20 cellular contexts compared by ENCODE assay signal in genomic region chr1:15899266-15899665, GRCh38. TPM values are rescaled to one million over a fixed set of nuclear protein-coding genes. Genes with fewer than 3 reads are reported as not detected.
DNase-seq lines count a peak whose midpoint lies in the region; ATAC-seq, FAIRE-seq and TF ChIP-seq lines count a peak whose summit lies in the region.
"Had no signal": no experiment of that assay in that cellular context is flagged by ENCODE, and none has a peak within 500 bp of the region (broad histone marks: within the 10 kb centered on the region; RNA-seq: fewer than 3 reads in every experiment).

No MANE protein-coding gene starts in this region.

- no peak overlapping the region for H4K8ac ChIP-seq in H9 (replicated peaks; ENCODE audit: insufficient read length, low read depth, low read length)
- 0 out of 2 replicates have a peak overlapping the region, but pooled peaks have one; percentile 0 for H4K8ac ChIP-seq in H1 (ENCODE audit: extremely low read depth, insufficient read depth, low read length)

- H2AK5ac ChIP-seq in H9 (ENCODE audit: insufficient read length, low read length) = no peak overlapping the region
- H2AK5ac ChIP-seq in H1 (ENCODE audit: low read depth, low read length) = no peak overlapping the region

- H4K91ac ChIP-seq in H9 (ENCODE audit: insufficient read length, low read depth, low read length) (no peak overlapping the region), H1 (replicated peaks; ENCODE audit: insufficient read length, low read length) (no peak overlapping the region)

- H3K4me3 Mint-ChIP-seq in H9 (no peak overlapping the region), osteocyte (ENCODE audit: unreplicated experiment) (no peak overlapping the region)
- H3K4me3 Mint-ChIP-seq: CD8-positive, alpha-beta memory T cell had no signal

- H3K9me3 ChIP-seq in H9 (ENCODE audit: control insufficient read depth, low read depth, low read length) (no peaks in the 10 kb centered on the region), H1 (ENCODE audit: insufficient read depth in 2 of 2, low read depth in 1 of 2, low read length in 1 of 2) (no peaks in the 10 kb centered on the region)

- H3K27ac ChIP-seq in H9 (ENCODE audit: insufficient read length, low read depth, low read length) (no peak overlapping the region), H1 (ENCODE audit: low read depth, low read length) (no peak overlapping the region)

- H3K23me2 ChIP-seq in H9 (ENCODE audit: insufficient read length, low read depth, low read length, poor library complexity, severe bottlenecking) (no peaks in the 10 kb centered on the region), H1 (ENCODE audit: low read depth, low read length) (no peaks in the 10 kb centered on the region)

- no peak for TF ChIP-seq POLR2A in H1 (IDR thresholded peaks at IDR 0.05; ENCODE audit: control extremely low read depth in 1 of 2, low read depth in 2 of 2, low read length in 2 of 2)

- intact Hi-C loops in Right ventricle myocardium superior (cut with DNase I) (no loop called here), cardiac septum (cut with DNase I) (no loop called here)

- peaks cover 9 to 23% of the 10 kb centered on the region in 2 experiments for H3K4me1 Mint-ChIP-seq in H9
- peaks cover 28% of the 10 kb centered on the region for H3K4me1 Mint-ChIP-seq in osteocyte (ENCODE audit: unreplicated experiment)

- POLR2A ChIA-PET in H1 (lab: Charles Lee; ENCODE audit: partially characterized antibody) = interaction anchor here (1.0 to 1.6 kb wide), 2 partner anchors 13 to 138 kb away, joined by 3 read pairs; no protein-coding TSS in a partner anchor

- no peak for FAIRE-seq in H1 (lab: Jason Lieb, UNC)

- 0 out of 8 replicates have a peak, but pooled peaks cover 0 to 3% (median 0%) of the 10 kb centered on the region in 4 experiments for H3K36me3 ChIP-seq in H1 (ENCODE audit: control insufficient read depth in 2 of 4, insufficient read depth in 4 of 4, low read length in 3 of 4)

- no peak for TF ChIP-seq RAD21 in H1 (IDR thresholded peaks at IDR 0.05 in 1 of 2, conservative IDR thresholded peaks at IDR 0.05 in 1 of 2; ENCODE audit: low read depth in 2 of 2, low read length in 2 of 2)

- TF ChIP-seq CTCF in H9 (conservative IDR thresholded peaks at IDR 0.05) (no peak), H1 (IDR thresholded peaks at IDR 0.05; ENCODE audit: control extremely low read depth in 1 of 3, insufficient read depth in 1 of 3, low read depth in 1 of 3, low read length in 3 of 3) (no peak), osteocyte (IDR thresholded peaks at IDR 0.05) (no peak)

- H3K56ac ChIP-seq in H9 (ENCODE audit: insufficient read length, low read depth, low read length) (no peak overlapping the region), H1 (replicated peaks; ENCODE audit: insufficient read length, low read depth, low read length) (no peak overlapping the region)

- WGBS in H9 (ENCODE audit: extremely low coverage, insufficient read length, low lambda C conversion rate) = no CpG with 5 or more reads among the region's 9 CpGs
- 91% methylated on average over 9 of the region's 9 CpGs; no CpG with 5 or more reads in 1 of the 2 experiments for WGBS in H1 (ENCODE audit: extremely low coverage in 1 of 2, insufficient coverage in 1 of 2, insufficient read length in 1 of 2, insufficient replicate concordance in 2 of 2, low coverage in 1 of 2, low lambda C conversion rate in 2 of 2, missing lambda C conversion rate in 1 of 2), 2 experiments

- H2BK20ac ChIP-seq in H9 (ENCODE audit: low read depth, low read length, poor library complexity, severe bottlenecking) (no peak overlapping the region), H1 (ENCODE audit: low read length) (no peak overlapping the region)

- H2BK5ac ChIP-seq in H9 (ENCODE audit: insufficient read length, low read length) (no peak overlapping the region), H1 (ENCODE audit: low read depth, low read length) (0 out of 2 replicates have a peak overlapping the region, but pooled peaks have one; percentile 1)

- H3K27me3 ChIP-seq in H9 (ENCODE audit: insufficient read depth, low read length) = no peaks in the 10 kb centered on the region
- no peaks in the 10 kb centered on the region for H3K27me3 ChIP-seq in H1 (replicated peaks in 1 of 4; ENCODE audit: control insufficient read depth in 3 of 4, extremely low read depth in 1 of 4, insufficient read depth in 3 of 4, low read length in 3 of 4)

- TF ChIP-seq EP300 in H1 (IDR thresholded peaks at IDR 0.05; ENCODE audit: borderline replicate concordance in 1 of 2, low read depth in 2 of 2, low read length in 2 of 2) = no peak

- no peak overlapping the region for H4K5ac ChIP-seq in H9 (ENCODE audit: insufficient read length, low read depth, low read length)
- no peak overlapping the region for H4K5ac ChIP-seq in H1 (ENCODE audit: insufficient read length, low read depth, low read length)

- H3K18ac ChIP-seq in H9 (ENCODE audit: insufficient read length, low read depth, low read length) = no peak overlapping the region
- H3K18ac ChIP-seq in H1 (ENCODE audit: extremely low read depth, low read length) = no peak overlapping the region

- H2BK15ac ChIP-seq in H9 (ENCODE audit: low read depth, low read length) (no peak overlapping the region), H1 (ENCODE audit: low read length) (no peak overlapping the region)

- no peak overlapping the region for H2AFZ ChIP-seq in H9 (ENCODE audit: low read length)
- H2AFZ ChIP-seq in H1 (ENCODE audit: low read length) = no peak overlapping the region

- H3K4me3 ChIP-seq in H1 (ENCODE audit: extremely low read depth in 1 of 4, insufficient read depth in 2 of 4, low read depth in 3 of 4, low read length in 4 of 4) = no peak overlapping the region

- DNase-seq in Right ventricle myocardium superior (no peak), cardiac septum (ENCODE audit: low spot score) (no peak), H9 (no peak), H1 (ENCODE audit: low read depth in 1 of 2, low spot score in 2 of 2) (no peak), osteocyte (ENCODE audit: extremely low spot score, unreplicated experiment) (no peak), COLO829 (ENCODE audit: low spot score) (no peak), G401 (ENCODE audit: low spot score) (no peak), DMS79 (lab: John Stamatoyannopoulos, UW) (no peak)
- DNase-seq: C1 segment of cervical spinal cord; CD8-positive, alpha-beta memory T cell; DMS79 treated with DMSO at 0.1 percent for 48 hours; HCEC 1CT; NCI-H1105; NCI-H2081; NCI-H2227 treated with DMSO at 0.1 percent for 48 hours; NCI-H510A treated with DMSO at 0.1 percent for 48 hours; NCI-H774; OCI-M1; SIG-M5 had no signal

- H3K27me3 Mint-ChIP-seq in H9 (ENCODE audit: low read depth) (no peaks in the 10 kb centered on the region), osteocyte (ENCODE audit: unreplicated experiment) (no peaks in the 10 kb centered on the region)
- H3K27me3 Mint-ChIP-seq: CD8-positive, alpha-beta memory T cell had no signal

- H3K23ac ChIP-seq in H9 (ENCODE audit: insufficient read length, low read depth, low read length) (no peak overlapping the region), H1 (ENCODE audit: insufficient read length) (no peak overlapping the region)

- H3T11ph ChIP-seq in H9 (ENCODE audit: low read length) = no peak overlapping the region

- CTCF ChIA-PET in H1 (lab: Charles Lee; ENCODE audit: partially characterized antibody) = interaction anchor here (0.5 to 0.9 kb wide), 4 partner anchors 11 to 112 kb away, joined by 3 read pairs; no protein-coding TSS in a partner anchor

- H3K4me2 ChIP-seq in H9 (ENCODE audit: insufficient read depth, insufficient read length, low read length) (no peak overlapping the region), H1 (ENCODE audit: insufficient read depth in 1 of 2, low read depth in 2 of 2, low read length in 2 of 2) (no peak overlapping the region)

- H3K4me1 ChIP-seq in H9 (ENCODE audit: insufficient read depth, low read length) = no peaks in the 10 kb centered on the region; the same call in 1 of the 2 replicates
- H3K4me1 ChIP-seq in H1 (replicated peaks in 1 of 4; ENCODE audit: control insufficient read depth in 3 of 4, insufficient read depth in 4 of 4, low read length in 3 of 4) = peaks cover 0 to 6% (median 0%) of the 10 kb centered on the region in 4 experiments; a peak in 2 of 7 replicates

- H4K20me1 ChIP-seq in H9 (ENCODE audit: control insufficient read depth, insufficient read depth, insufficient read length) (no peaks in the 10 kb centered on the region), H1 (replicated peaks in 1 of 2; ENCODE audit: control insufficient read depth in 1 of 2, insufficient read depth in 2 of 2, low read length in 2 of 2) (peaks cover 4 to 5% of the 10 kb centered on the region in 2 experiments)

- peak overlapping the region in 2 of 3 experiments; percentile 3 to 10; a peak in 2 of 7 replicates for H3K27ac Mint-ChIP-seq in H9
- H3K27ac Mint-ChIP-seq in osteocyte (ENCODE audit: unreplicated experiment) = peak overlapping the region; percentile 25

- H3K14ac ChIP-seq in H9 (ENCODE audit: insufficient read depth, low read length) (no peak overlapping the region), H1 (ENCODE audit: insufficient read length) (no peak overlapping the region)

- H3K4ac ChIP-seq in H9 (ENCODE audit: low read depth, low read length) (no peak overlapping the region), H1 (replicated peaks; ENCODE audit: insufficient read length, low read depth, low read length) (no peak overlapping the region)

- H3K79me1 ChIP-seq in H9 (ENCODE audit: insufficient read depth, low read depth, low read length, poor library complexity, severe bottlenecking) (no peaks in the 10 kb centered on the region), H1 (ENCODE audit: low read depth, low read length) (peaks cover 3% of the 10 kb centered on the region; the same call in 1 of the 2 replicates)

- H2BK120ac ChIP-seq in H9 (ENCODE audit: low read depth, low read length, poor library complexity, severe bottlenecking) (no peak overlapping the region), H1 (replicated peaks; ENCODE audit: low read depth, low read length) (no peak overlapping the region)

- H3K9ac ChIP-seq in H9 (ENCODE audit: extremely low read depth, insufficient read length, low read length) (no peak overlapping the region), H1 (replicated peaks in 1 of 4; ENCODE audit: extremely low read depth in 1 of 4, low read depth in 3 of 4, low read length in 3 of 4) (no peak overlapping the region)

- peak; percentile 17 for ATAC-seq in Right ventricle myocardium superior (ENCODE audit: poor library complexity)
- ATAC-seq: SK-N-SH treated with all-trans-retinoic acid at 6 μM for 48 hours had no signal

- H3K9me3 Mint-ChIP-seq in H9 (no peaks in the 10 kb centered on the region), osteocyte (ENCODE audit: unreplicated experiment) (no peaks in the 10 kb centered on the region)
- H3K9me3 Mint-ChIP-seq: CD8-positive, alpha-beta memory T cell had no signal

- peaks cover 6% of the 10 kb centered on the region; the same call in 1 of the 2 replicates for H3K79me2 ChIP-seq in H9 (ENCODE audit: insufficient read depth, low read length)
- H3K79me2 ChIP-seq in H1 (ENCODE audit: control insufficient read depth in 1 of 2, insufficient read depth in 2 of 2, low read length in 2 of 2) = peaks cover 3 to 88% of the 10 kb centered on the region in 2 experiments; a peak in 3 of 4 replicates

- H2BK12ac ChIP-seq in H9 (ENCODE audit: insufficient read length, low read depth, low read length) (no peak overlapping the region), H1 (ENCODE audit: low read depth, low read length) (no peak overlapping the region)

- H3K36me3 Mint-ChIP-seq in H9 (ENCODE audit: insufficient read depth in 1 of 3, low read depth in 3 of 3) = peaks cover 2 to 6% (median 4%) of the 10 kb centered on the region in 3 experiments; a peak in 5 of 7 replicates
- peaks cover 6% of the 10 kb centered on the region for H3K36me3 Mint-ChIP-seq in osteocyte (ENCODE audit: unreplicated experiment)

- in situ Hi-C loops in G401 (cut with HindIII; ENCODE audit: low sequenced_read_pairs) = no loop called here

RNA-seq across cellular contexts. Expression of gene SPEN, which starts 51.8 kb away (rescaled TPM):
- total RNA-seq in Right ventricle myocardium superior (20.3 TPM), cardiac septum (37.8 TPM), H9 (2021) (54.3 and 59.6 TPM in 2 replicates), osteocyte (54.0 and 59.8 TPM in 2 replicates)
- 47.6 and 52.1 TPM in 2 replicates for total RNA-seq in H1 (2021; fragmentation: NEBNext Ultra II Directional; extraction: Animal tissue kit (Norgen Biotek cat#: 25700))
- polyA plus RNA-seq in H1 (2011; rRNA removed) = 12.5 and 13.6 TPM in 2 replicates
- 7.8 TPM for polyA plus RNA-seq in H1 (2011; cell fraction: cytosol; rRNA removed)
- polyA plus RNA-seq in H1 (2011; cell fraction: nucleus; rRNA removed) = 42.6 TPM
- polyA plus RNA-seq in H1 (2012, experiment 1 of 2) = 32.8 to 43.0 TPM (median 38.8 TPM) in 4 replicates
- polyA plus RNA-seq in H1 (2012, experiment 2 of 2) = 1.2 TPM
- polyA plus RNA-seq in H1 (2013, experiment 1 of 2) = 25.4 TPM
- 24.1 TPM for polyA plus RNA-seq in H1 (2013, experiment 2 of 2)
- polyA minus RNA-seq in H1 (2011; rRNA and poly(A)+ RNA removed) = 33.9 and 41.3 TPM in 2 replicates
- polyA minus RNA-seq in H1 (2011; cell fraction: cytosol; rRNA and poly(A)+ RNA removed) = 27.7 TPM
- polyA minus RNA-seq in H1 (2011; cell fraction: nucleus; rRNA and poly(A)+ RNA removed) = 42.9 TPM
- 1.5 and 2.4 TPM in 2 replicates for total RNA-seq in G401 (2014; rRNA removed; shearing (Covaris generic))
